ENCODE assay signal across 10 cellular contexts in genomic region chr9:2298217-2298616, GRCh38.
"Had no signal": no experiment of that assay in that cellular context is flagged by ENCODE, and none has a peak within 500 bp of the region (broad histone marks: within the 10 kb centered on the region; RNA-seq: fewer than 3 reads in every experiment).

No MANE protein-coding gene starts in this region.

- H3K27ac ChIP-seq: left ventricle myocardium inferior had no signal

- DNase-seq: activated CD4-positive, alpha-beta memory T cell treated with anti-CD3 and anti-CD28 coated beads for 36 hours; activated gamma-delta T cell treated with Interleukin-2 at 50 U/mL for 16 hours; activated naive CD8-positive, alpha-beta T cell treated with anti-CD3 and anti-CD28 coated beads for 36 hours; activated T-cell treated with anti-CD3 and anti-CD28 coated beads, Interleukin-2, amount 50 U/mL, for 48 hours; glutamatergic neuron; left ventricle myocardium inferior; mesenchymal stem cell; nephron progenitor cell; stimulated activated CD4-positive, alpha-beta T cell treated with anti-CD3 and anti-CD28 coated beads, Interleukin-12 subunit alpha, Interleukin-12 subunit beta, amount 100 ng/mL, for 4 hours; stimulated activated naive CD4-positive, alpha-beta T cell treated with Interleukin-2 at 50 U/mL for 16 hours had no signal
